In genomic region chrX:74450803-74451449, GRCh38 we compare ENCODE assay signal across 11 cellular contexts. TPM values are rescaled to one million over a fixed set of nuclear protein-coding genes. Genes with fewer than 3 reads are reported as not detected.
DNase-seq lines count a peak whose midpoint lies in the region; ATAC-seq lines count a peak whose summit lies in the region.
"Had no signal": no experiment of that assay in that cellular context is flagged by ENCODE, and none has a peak within 500 bp of the region (broad histone marks: within the 10 kb centered on the region; RNA-seq: fewer than 3 reads in every experiment).

No MANE protein-coding gene starts in this region.

- ATAC-seq in HG02852 (IDR thresholded peaks at IDR 0.05; ENCODE audit: unreplicated experiment): no peak
- ATAC-seq: K562 had no signal

- peaks cover 22% of the 10 kb centered on the region for H3K4me1 Mint-ChIP-seq in activated naive CD4-positive, alpha-beta T cell treated with anti-CD3 and anti-CD28 coated beads for 36 hours (ENCODE audit: low read depth)
- H3K4me1 Mint-ChIP-seq in stimulated activated naive CD8-positive, alpha-beta T cell treated with anti-CD3 and anti-CD28 coated beads, Interleukin-15, Interleukin-2, amounts not matched to agents 100 ng/mL and 50 ng/mL, for 24 hours (ENCODE audit: low read depth): peaks cover 36% of the 10 kb centered on the region
- H3K4me1 Mint-ChIP-seq: central memory CD8-positive, alpha-beta T cell had no signal

- peak; percentile 45 for DNase-seq in activated naive CD4-positive, alpha-beta T cell treated with anti-CD3 and anti-CD28 coated beads for 36 hours
- DNase-seq in activated naive CD4-positive, alpha-beta T cell treated with anti-CD3 and anti-CD28 coated beads, Interleukin-2, amount 50 U/mL, for 16 hours: no peak
- DNase-seq in RPMI7951 (ENCODE audit: low read depth) (peak; percentile 88), fibroblast of gingiva (ENCODE audit: low read depth) (peak; percentile 81), T-helper 1 cell (no peak), amygdala (lab: John Stamatoyannopoulos, UW) (no peak)

- CTCF ChIA-PET in activated naive CD4-positive, alpha-beta T cell treated with anti-CD3 and anti-CD28 coated beads for 36 hours (lab: Charles Lee): interaction anchor here (0.7 kb wide), 1 partner anchor 68 kb away, joined by 3 read pairs; no protein-coding TSS in a partner anchor

- intact Hi-C loops in activated naive CD4-positive, alpha-beta T cell treated with anti-CD3 and anti-CD28 coated beads for 36 hours (cut with micrococcal nuclease): loop anchor here (1.0 to 10.0 kb wide), 2 partner anchors 83 to 824 kb away; partner anchors contain the start of gene UPRT

- H3K36me3 Mint-ChIP-seq in activated naive CD4-positive, alpha-beta T cell treated with anti-CD3 and anti-CD28 coated beads for 36 hours (ENCODE audit: low read depth): no peaks in the 10 kb centered on the region
- H3K36me3 Mint-ChIP-seq in stimulated activated naive CD8-positive, alpha-beta T cell treated with anti-CD3 and anti-CD28 coated beads, Interleukin-15, Interleukin-2, amounts not matched to agents 100 ng/mL and 50 ng/mL, for 24 hours (ENCODE audit: low read depth): no peaks in the 10 kb centered on the region

- H3K27ac Mint-ChIP-seq in activated naive CD4-positive, alpha-beta T cell treated with anti-CD3 and anti-CD28 coated beads for 36 hours: peak overlapping the region; percentile 51
- peak overlapping the region; percentile 94 for H3K27ac Mint-ChIP-seq in stimulated activated naive CD8-positive, alpha-beta T cell treated with anti-CD3 and anti-CD28 coated beads, Interleukin-15, Interleukin-2, amounts not matched to agents 100 ng/mL and 50 ng/mL, for 24 hours
- H3K27ac Mint-ChIP-seq: T-helper 1 cell treated with Interleukin-12 subunit alpha and Interleukin-12 subunit beta and Interleukin-4 antibody, amounts not matched to agents 30 μg/mL and 1 μg/mL, for 36 hours had no signal

- H3K9me3 Mint-ChIP-seq in activated naive CD4-positive, alpha-beta T cell treated with anti-CD3 and anti-CD28 coated beads for 36 hours: no peaks in the 10 kb centered on the region
- no peaks in the 10 kb centered on the region for H3K9me3 Mint-ChIP-seq in stimulated activated naive CD8-positive, alpha-beta T cell treated with anti-CD3 and anti-CD28 coated beads, Interleukin-15, Interleukin-2, amounts not matched to agents 100 ng/mL and 50 ng/mL, for 24 hours
- H3K9me3 Mint-ChIP-seq: central memory CD8-positive, alpha-beta T cell; T-helper 1 cell treated with Interleukin-12 subunit alpha and Interleukin-12 subunit beta and Interleukin-4 antibody, amounts not matched to agents 30 μg/mL and 1 μg/mL, for 36 hours had no signal

- H3K4me3 Mint-ChIP-seq in activated naive CD4-positive, alpha-beta T cell treated with anti-CD3 and anti-CD28 coated beads for 36 hours: no peak overlapping the region
- H3K4me3 Mint-ChIP-seq in stimulated activated naive CD8-positive, alpha-beta T cell treated with anti-CD3 and anti-CD28 coated beads, Interleukin-15, Interleukin-2, amounts not matched to agents 100 ng/mL and 50 ng/mL, for 24 hours: peak overlapping the region; percentile 60
- H3K4me3 Mint-ChIP-seq: central memory CD8-positive, alpha-beta T cell; T-helper 1 cell treated with Interleukin-12 subunit alpha and Interleukin-12 subunit beta and Interleukin-4 antibody, amounts not matched to agents 30 μg/mL and 1 μg/mL, for 36 hours had no signal

- H3K27me3 Mint-ChIP-seq in activated naive CD4-positive, alpha-beta T cell treated with anti-CD3 and anti-CD28 coated beads for 36 hours (ENCODE audit: low read depth): no peaks in the 10 kb centered on the region
- no peaks in the 10 kb centered on the region for H3K27me3 Mint-ChIP-seq in stimulated activated naive CD8-positive, alpha-beta T cell treated with anti-CD3 and anti-CD28 coated beads, Interleukin-15, Interleukin-2, amounts not matched to agents 100 ng/mL and 50 ng/mL, for 24 hours
- H3K27me3 Mint-ChIP-seq: central memory CD8-positive, alpha-beta T cell had no signal

RNA-seq across cellular contexts. Expression of gene SLC16A2, which starts 29.6 kb away (rescaled TPM):
- total RNA-seq in activated naive CD4-positive, alpha-beta T cell treated with anti-CD3 and anti-CD28 coated beads for 36 hours: under 1 TPM; 0.19 to 0.30 TPM
- 22.2 and 25.4 TPM in 2 replicates for total RNA-seq in RPMI7951 (2014; rRNA removed; shearing (Covaris generic))

Comparison
In these comparisons a context has a peak if more than half of its experiments do, and no peak if none do; other contexts are left out.
1. DNase-seq: peak in activated naive CD4-positive, alpha-beta T cell treated with anti-CD3 and anti-CD28 coated beads for 36 hours (single experiment), RPMI7951 (single experiment) and fibroblast of gingiva (single experiment); none in activated naive CD4-positive, alpha-beta T cell treated with anti-CD3 and anti-CD28 coated beads, Interleukin-2, amount 50 U/mL, for 16 hours (single experiment), T-helper 1 cell (0 of 5) and amygdala (0 of 56).
2. RNA of gene SLC16A2, which starts 29.6 kb away (total RNA-seq): 22.2 to 25.4 TPM in RPMI7951; 0.19 to 0.30 TPM in activated naive CD4-positive, alpha-beta T cell treated with anti-CD3 and anti-CD28 coated beads for 36 hours; every median in the first group is over 10 times any median in the second.